16 cellular contexts compared by ENCODE assay signal in genomic region chr4:5954056-5954760, GRCh38.
DNase-seq lines count a peak whose midpoint lies in the region; ATAC-seq and TF ChIP-seq lines count a peak whose summit lies in the region.
"Had no signal": no experiment of that assay in that cellular context is flagged by ENCODE, and none has a peak within 500 bp of the region (broad histone marks: within the 10 kb centered on the region; RNA-seq: fewer than 3 reads in every experiment).

No MANE protein-coding gene starts in this region.

- peak; percentile 56 to 69 for DNase-seq in NCI-H526 (lab: John Stamatoyannopoulos, UW)
- peak; percentile 35 for DNase-seq in endodermal cell
- peak; percentile 57 for DNase-seq in retina
- no peak for DNase-seq in DMS153 (lab: John Stamatoyannopoulos, UW)
- no peak for DNase-seq in effector memory CD8-positive, alpha-beta T cell
- DNase-seq: Calu3; CD4-positive, alpha-beta memory T cell; GM23248; KG1; NCI-H146; NCI-H2081 treated with DMSO at 0.1 percent for 48 hours; NCI-H226; PC-9 had no signal

- H3K36me3 ChIP-seq in BLaER1 treated with 17β-estradiol and CSF1 and Interleukin-3, amounts not matched to agents 10 nM and 100 nM, result no peaks in the 10 kb centered on the region
- H3K36me3 ChIP-seq in endodermal cell (ENCODE audit: control insufficient read depth, insufficient read depth, low read length), result no peaks in the 10 kb centered on the region
- H3K36me3 ChIP-seq: SJSA1 had no signal

- H3K4me2 ChIP-seq in BLaER1 treated with 17β-estradiol and CSF1 and Interleukin-3, amounts not matched to agents 10 nM and 100 nM, result peak overlapping the region in 6 of 11 experiments; percentile 16 to 83 (median 67); a peak in 11 of 22 replicates
- H3K4me2 ChIP-seq: PC-9 had no signal

- H3K9me3 ChIP-seq in BLaER1 treated with 17β-estradiol and CSF1 and Interleukin-3, amounts not matched to agents 10 nM and 100 nM (replicated peaks in 1 of 11), result no peaks in the 10 kb centered on the region
- H3K9me3 ChIP-seq in endodermal cell (ENCODE audit: control insufficient read depth, low read length), result no peaks in the 10 kb centered on the region
- H3K9me3 ChIP-seq: SJSA1 had no signal

- H3K27ac ChIP-seq in BLaER1 treated with 17β-estradiol and CSF1 and Interleukin-3, amounts not matched to agents 10 nM and 100 nM, result no peak overlapping the region
- peak overlapping the region; percentile 98 for H3K27ac ChIP-seq in endodermal cell (ENCODE audit: low read depth, low read length)
- H3K27ac ChIP-seq: GM23248, PC-9, SJSA1 had no signal

- 0 out of 22 replicates have a peak overlapping the region, but pooled peaks of 1 of the 11 experiments have one; percentile 24 for H3K9ac ChIP-seq in BLaER1 treated with 17β-estradiol and CSF1 and Interleukin-3, amounts not matched to agents 10 nM and 100 nM
- H3K9ac ChIP-seq in endodermal cell (ENCODE audit: extremely low read depth, low read length, poor library complexity, severe bottlenecking), result no peak overlapping the region
- H3K9ac ChIP-seq: GM23248 had no signal

- H3K4me3 Mint-ChIP-seq in endodermal cell, result no peak overlapping the region
- H3K4me3 Mint-ChIP-seq in effector memory CD8-positive, alpha-beta T cell, result no peak overlapping the region
- H3K4me3 Mint-ChIP-seq: CD4-positive, alpha-beta memory T cell had no signal

- no peaks in the 10 kb centered on the region for H3K36me3 Mint-ChIP-seq in endodermal cell (ENCODE audit: low read depth)
- no peaks in the 10 kb centered on the region for H3K36me3 Mint-ChIP-seq in effector memory CD8-positive, alpha-beta T cell (ENCODE audit: insufficient read depth)
- H3K36me3 Mint-ChIP-seq: CD4-positive, alpha-beta memory T cell had no signal

- H3K4me1 Mint-ChIP-seq in endodermal cell, result peaks cover 2% of the 10 kb centered on the region
- no peaks in the 10 kb centered on the region for H3K4me1 Mint-ChIP-seq in effector memory CD8-positive, alpha-beta T cell (ENCODE audit: low read depth in 2 of 2)

- TF ChIP-seq CTCF in endodermal cell (conservative IDR thresholded peaks at IDR 0.05), result no peak

- no peaks in the 10 kb centered on the region for H4K20me1 ChIP-seq in BLaER1 treated with 17β-estradiol and CSF1 and Interleukin-3, amounts not matched to agents 10 nM and 100 nM

- H3K4me1 ChIP-seq in BLaER1 treated with 17β-estradiol and CSF1 and Interleukin-3, amounts not matched to agents 10 nM and 100 nM, result peaks cover 15 to 74% (median 45%) of the 10 kb centered on the region in 10 experiments
- no peaks in the 10 kb centered on the region for H3K4me1 ChIP-seq in endodermal cell (ENCODE audit: control insufficient read depth, insufficient read depth, low read length)
- H3K4me1 ChIP-seq: SJSA1 had no signal

- no peak for ATAC-seq in GM21529 (IDR thresholded peaks at IDR 0.05; ENCODE audit: unreplicated experiment)
- ATAC-seq in effector memory CD8-positive, alpha-beta T cell (replicated peaks), result no peak

- 0 out of 22 replicates have a peak, but pooled peaks cover 0 to 4% (median 0%) of the 10 kb centered on the region in 11 experiments for H3K27me3 ChIP-seq in BLaER1 treated with 17β-estradiol and CSF1 and Interleukin-3, amounts not matched to agents 10 nM and 100 nM
- H3K27me3 ChIP-seq in endodermal cell (ENCODE audit: control insufficient read depth, insufficient read depth, low read length, poor library complexity, severe bottlenecking), result no peaks in the 10 kb centered on the region
- H3K27me3 ChIP-seq: SJSA1 had no signal

- WGBS in endodermal cell (ENCODE audit: insufficient coverage in 1 of 2, insufficient read length in 1 of 2), 2 experiments, result 90 to 94% methylated on average over 8 to 11 of the region's 11 CpGs

- H3K27ac Mint-ChIP-seq in endodermal cell, result no peak overlapping the region
- H3K27ac Mint-ChIP-seq in effector memory CD8-positive, alpha-beta T cell, result no peak overlapping the region

- no peak overlapping the region for H3K4me3 ChIP-seq in BLaER1 treated with 17β-estradiol and CSF1 and Interleukin-3, amounts not matched to agents 10 nM and 100 nM
- H3K4me3 ChIP-seq in endodermal cell (ENCODE audit: low read length), result no peak overlapping the region
- H3K4me3 ChIP-seq: GM23248, PC-9, SJSA1 had no signal

- peaks cover 7% of the 10 kb centered on the region for H3K27me3 Mint-ChIP-seq in endodermal cell (ENCODE audit: insufficient read depth)
- peaks cover 0 to 9% of the 10 kb centered on the region in 2 donors for H3K27me3 Mint-ChIP-seq in effector memory CD8-positive, alpha-beta T cell

- H3K9me3 Mint-ChIP-seq in endodermal cell, result no peaks in the 10 kb centered on the region
- no peaks in the 10 kb centered on the region for H3K9me3 Mint-ChIP-seq in effector memory CD8-positive, alpha-beta T cell

Comparison
In these comparisons a context has a peak if more than half of its experiments do, and no peak if none do; other contexts are left out.
1. DNase-seq: peak in NCI-H526 (2 of 2), endodermal cell (single experiment) and retina (single experiment); none in DMS153 (single experiment) and effector memory CD8-positive, alpha-beta T cell (0 of 3).